In genomic region chr6:84687487-84687886, GRCh38 we compare ENCODE assay signal across 28 cellular contexts.
DNase-seq lines count a peak whose midpoint lies in the region; ATAC-seq, FAIRE-seq and TF ChIP-seq lines count a peak whose summit lies in the region.
"Had no signal": no experiment of that assay in that cellular context is flagged by ENCODE, and none has a peak within 500 bp of the region (broad histone marks: within the 10 kb centered on the region; RNA-seq: fewer than 3 reads in every experiment).

No MANE protein-coding gene starts in this region.

- no peaks in the 10 kb centered on the region for H3K36me3 ChIP-seq in GM23248 (ENCODE audit: low read depth)
- H3K36me3 ChIP-seq in ascending aorta: no peaks in the 10 kb centered on the region
- H3K36me3 ChIP-seq in thoracic aorta: no peaks in the 10 kb centered on the region
- H3K36me3 ChIP-seq in pancreas: no peaks in the 10 kb centered on the region
- H3K36me3 ChIP-seq: cardiac muscle cell, ovary, right atrium auricular region, transverse colon had no signal

- H3K4me1 ChIP-seq in GM23248 (ENCODE audit: insufficient read depth) (peaks cover 13% of the 10 kb centered on the region; the same call in 1 of the 2 replicates), ascending aorta (peaks cover 0 to 29% of the 10 kb centered on the region in 2 donors), thoracic aorta (ENCODE audit: control insufficient read depth in 1 of 2, low read depth in 2 of 2) (peaks cover 11 to 50% of the 10 kb centered on the region in 2 donors), pancreas (no peaks in the 10 kb centered on the region)
- H3K4me1 ChIP-seq: right atrium auricular region, transverse colon had no signal

- H3K27ac ChIP-seq in GM23248: no peak overlapping the region
- H3K27ac ChIP-seq in ascending aorta: peak overlapping the region; percentile 84 to 86
- peak overlapping the region; percentile 74 to 79 for H3K27ac ChIP-seq in thoracic aorta
- H3K27ac ChIP-seq in pancreas: no peak overlapping the region
- H3K27ac ChIP-seq: cardiac muscle cell, ovary, right atrium auricular region, transverse colon had no signal

- peak overlapping the region; percentile 75 for H2AFZ ChIP-seq in GM23248

- H3K9me3 Mint-ChIP-seq in progenitor cell of endocrine pancreas (ENCODE audit: low read depth): peaks cover 3% of the 10 kb centered on the region
- H3K9me3 Mint-ChIP-seq in activated T-helper 2 cell treated with anti-CD3 and anti-CD28 coated beads, Interferon-gamma antibody, Interleukin-2, Interleukin-4, amounts not matched to agents 10 μg/mL and 5 μg/mL and 100 μg/mL, durations not matched to agents 14 hours and 24 hours and 36 hours: no peaks in the 10 kb centered on the region

- TF ChIP-seq CTCF in ascending aorta (IDR thresholded peaks at IDR 0.05) (no peak), thoracic aorta (IDR thresholded peaks at IDR 0.05) (no peak), pancreas (IDR thresholded peaks at IDR 0.05) (no peak), progenitor cell of endocrine pancreas (IDR thresholded peaks at IDR 0.05; ENCODE audit: unreplicated experiment) (no peak)

- H3K27ac Mint-ChIP-seq in progenitor cell of endocrine pancreas: no peak overlapping the region
- H3K27ac Mint-ChIP-seq in activated T-helper 2 cell treated with anti-CD3 and anti-CD28 coated beads, Interferon-gamma antibody, Interleukin-2, Interleukin-4, amounts not matched to agents 10 μg/mL and 5 μg/mL and 100 μg/mL, durations not matched to agents 14 hours and 24 hours and 36 hours: no peak overlapping the region
- H3K27ac Mint-ChIP-seq: CD4-positive, alpha-beta memory T cell; naive thymus-derived CD8-positive, alpha-beta T cell; stimulated activated naive CD8-positive, alpha-beta T cell treated with anti-CD3 and anti-CD28 coated beads, Interleukin-15, Interleukin-2, amounts not matched to agents 100 ng/mL and 50 ng/mL, for 24 hours; T-cell had no signal

- H3K4me3 Mint-ChIP-seq in progenitor cell of endocrine pancreas (ENCODE audit: low read depth): no peak overlapping the region
- no peak overlapping the region for H3K4me3 Mint-ChIP-seq in activated T-helper 2 cell treated with anti-CD3 and anti-CD28 coated beads, Interferon-gamma antibody, Interleukin-2, Interleukin-4, amounts not matched to agents 10 μg/mL and 5 μg/mL and 100 μg/mL, durations not matched to agents 14 hours and 24 hours and 36 hours (ENCODE audit: low read depth)
- H3K4me3 Mint-ChIP-seq: CD4-positive, alpha-beta memory T cell; naive thymus-derived CD8-positive, alpha-beta T cell; stimulated activated naive CD8-positive, alpha-beta T cell treated with anti-CD3 and anti-CD28 coated beads, Interleukin-15, Interleukin-2, amounts not matched to agents 100 ng/mL and 50 ng/mL, for 24 hours; T-cell had no signal

- H3K4me3 ChIP-seq in GM23248 (peak overlapping the region; percentile 37; the same call in 1 of the 2 replicates), ascending aorta (peak overlapping the region in 1 of 2 donors; percentile 30), thoracic aorta (peak overlapping the region; percentile 57), pancreas (no peak overlapping the region)
- H3K4me3 ChIP-seq: cardiac muscle cell, K562, ovary, right atrium auricular region, transverse colon had no signal

- H3K27me3 ChIP-seq in GM23248 (replicated peaks; ENCODE audit: insufficient read depth) (no peaks in the 10 kb centered on the region), ascending aorta (no peaks in the 10 kb centered on the region), thoracic aorta (replicated peaks; ENCODE audit: insufficient read depth) (no peaks in the 10 kb centered on the region), pancreas (no peaks in the 10 kb centered on the region)
- H3K27me3 ChIP-seq: cardiac muscle cell, ovary, right atrium auricular region, transverse colon had no signal

- in situ Hi-C loops in GM23248 (cut with MboI): no loop called here

- H4K20me1 ChIP-seq in GM23248 (ENCODE audit: insufficient read depth): no peaks in the 10 kb centered on the region

- no peaks in the 10 kb centered on the region for H3K9me3 ChIP-seq in GM23248 (ENCODE audit: low read depth)
- no peaks in the 10 kb centered on the region for H3K9me3 ChIP-seq in ascending aorta
- no peaks in the 10 kb centered on the region for H3K9me3 ChIP-seq in thoracic aorta
- H3K9me3 ChIP-seq in pancreas: no peaks in the 10 kb centered on the region
- H3K9me3 ChIP-seq: ovary, right atrium auricular region, transverse colon had no signal

- peaks cover 16% of the 10 kb centered on the region; the same call in 1 of the 2 replicates for H3F3A ChIP-seq in GM23248 (ENCODE audit: insufficient read depth)

- 31 to 34% methylated on average over 5 of the region's 5 CpGs for WGBS in GM23248 (ENCODE audit: low coverage in 1 of 2, low lambda C conversion rate in 2 of 2, missing lambda C conversion rate in 2 of 2), 2 experiments
- WGBS in pancreas, 2 donors: 57 to 63% methylated on average over 5 of the region's 5 CpGs

- ATAC-seq in thoracic aorta (ENCODE audit: insufficient number of reproducible peaks, low FRiP score, low read depth): no peak
- no peak for ATAC-seq in pancreas
- ATAC-seq: K562; left colon; naive thymus-derived CD8-positive, alpha-beta T cell; Panc1; T-cell had no signal

- peak overlapping the region; percentile 42 for H3K4me2 ChIP-seq in GM23248 (ENCODE audit: unreplicated experiment)

- H3K9ac ChIP-seq in GM23248: peak overlapping the region; percentile 13; the same call in 1 of the 2 replicates

- FAIRE-seq in pancreas (lab: Jason Lieb, UNC): no peak
- FAIRE-seq: endometrium, K562, TTC549 had no signal

- no peaks in the 10 kb centered on the region for H3K36me3 Mint-ChIP-seq in progenitor cell of endocrine pancreas (ENCODE audit: insufficient read depth)
- H3K36me3 Mint-ChIP-seq in activated T-helper 2 cell treated with anti-CD3 and anti-CD28 coated beads, Interferon-gamma antibody, Interleukin-2, Interleukin-4, amounts not matched to agents 10 μg/mL and 5 μg/mL and 100 μg/mL, durations not matched to agents 14 hours and 24 hours and 36 hours (ENCODE audit: low read depth): no peaks in the 10 kb centered on the region
- H3K36me3 Mint-ChIP-seq: CD4-positive, alpha-beta memory T cell; naive thymus-derived CD8-positive, alpha-beta T cell; T-cell had no signal

- intact Hi-C loops in ascending aorta (cut with DNase I) (loop anchor here (5.0 kb wide), 3 partner anchors 35 to 260 kb away; partner anchors contain the start of gene TBX18), pancreas (cut with DNase I) (no loop called here)
- intact Hi-C loops in activated T-helper 2 cell treated with anti-CD3 and anti-CD28 coated beads, Interferon-gamma antibody, Interleukin-2, Interleukin-4, amounts not matched to agents 10 μg/mL and 5 μg/mL and 100 μg/mL, durations not matched to agents 14 hours and 24 hours and 36 hours (cut with micrococcal nuclease): no loop called here

- H3K9me2 ChIP-seq in GM23248 (ENCODE audit: insufficient read depth): no peaks in the 10 kb centered on the region

- no peaks in the 10 kb centered on the region for H3K79me2 ChIP-seq in GM23248 (ENCODE audit: insufficient read depth)

- peaks cover 2% of the 10 kb centered on the region for H3K4me1 Mint-ChIP-seq in progenitor cell of endocrine pancreas (ENCODE audit: low read depth)
- no peaks in the 10 kb centered on the region for H3K4me1 Mint-ChIP-seq in activated T-helper 2 cell treated with anti-CD3 and anti-CD28 coated beads, Interferon-gamma antibody, Interleukin-2, Interleukin-4, amounts not matched to agents 10 μg/mL and 5 μg/mL and 100 μg/mL, durations not matched to agents 14 hours and 24 hours and 36 hours (ENCODE audit: low read depth)
- H3K4me1 Mint-ChIP-seq: CD4-positive, alpha-beta memory T cell; naive thymus-derived CD8-positive, alpha-beta T cell; T-cell had no signal

- H3K27me3 Mint-ChIP-seq in progenitor cell of endocrine pancreas: peaks cover 2% of the 10 kb centered on the region
- no peaks in the 10 kb centered on the region for H3K27me3 Mint-ChIP-seq in activated T-helper 2 cell treated with anti-CD3 and anti-CD28 coated beads, Interferon-gamma antibody, Interleukin-2, Interleukin-4, amounts not matched to agents 10 μg/mL and 5 μg/mL and 100 μg/mL, durations not matched to agents 14 hours and 24 hours and 36 hours (ENCODE audit: low read depth)
- H3K27me3 Mint-ChIP-seq: CD4-positive, alpha-beta memory T cell; naive thymus-derived CD8-positive, alpha-beta T cell; stimulated activated naive CD8-positive, alpha-beta T cell treated with anti-CD3 and anti-CD28 coated beads, Interleukin-15, Interleukin-2, amounts not matched to agents 100 ng/mL and 50 ng/mL, for 24 hours; T-cell had no signal

- DNase-seq in GM23248: peak; percentile 43
- no peak for DNase-seq in ascending aorta (ENCODE audit: low spot score in 2 of 2)
- DNase-seq in fibroblast of the conjunctiva (ENCODE audit: low read depth): peak; percentile 21
- DNase-seq in thoracic aorta (ENCODE audit: low spot score): no peak
- DNase-seq in pancreas: no peak
- no peak for DNase-seq in NCI-H2227 (lab: John Stamatoyannopoulos, UW; ENCODE audit: unreplicated experiment)
- DNase-seq in progenitor cell of endocrine pancreas (ENCODE audit: low spot score, unreplicated experiment): no peak
- no peak for DNase-seq in activated T-helper 2 cell treated with anti-CD3 and anti-CD28 coated beads, Interferon-gamma antibody, Interleukin-2, Interleukin-4, amounts not matched to agents 10 μg/mL and 5 μg/mL and 100 μg/mL, durations not matched to agents 14 hours and 24 hours and 36 hours (ENCODE audit: low spot score)
- DNase-seq: activated CD4-positive, alpha-beta T cell treated with anti-CD3 and anti-CD28 coated beads for 1 hour; activated T-cell treated with anti-CD3 and anti-CD28 coated beads, Interleukin-2, amount 50 U/mL, for 1 hour; CD4-positive, alpha-beta memory T cell; DMS 273 treated with DMSO at 0.1 percent for 48 hours; left colon; midbrain; naive thymus-derived CD8-positive, alpha-beta T cell; NCI-H146; NCI-H510A treated with DMSO at 0.1 percent for 48 hours; NK-92 treated with Interleukin-12 subunit alpha and Interleukin-12 subunit beta, amount 100 ng/mL, for 24 hours; ovary; T-cell; transverse colon had no signal

Comparison
In these comparisons a context has a peak if more than half of its experiments do, and no peak if none do; other contexts are left out.
1. DNase-seq: peak in GM23248 (single experiment) and fibroblast of the conjunctiva (single experiment); none in ascending aorta (0 of 2), thoracic aorta (single experiment), pancreas (0 of 6), NCI-H2227 (single experiment), progenitor cell of endocrine pancreas (single experiment) and activated T-helper 2 cell treated with anti-CD3 and anti-CD28 coated beads, Interferon-gamma antibody, Interleukin-2, Interleukin-4, amounts not matched to agents 10 μg/mL and 5 μg/mL and 100 μg/mL, durations not matched to agents 14 hours and 24 hours and 36 hours (single experiment).
2. H3K27ac ChIP-seq: peak in ascending aorta (2 of 2) and thoracic aorta (2 of 2); none in GM23248 (single experiment) and pancreas (0 of 4).
3. H3K4me3 ChIP-seq: peak in GM23248 (single experiment) and thoracic aorta (single experiment); none in pancreas (0 of 4).